In genomic region chr12:54374555-54375257, GRCh38 we compare ENCODE assay signal across 1 cellular context.
A peak's percentile ranks its signal among the peaks of the same experiment; 100 is the strongest.
TF ChIP-seq lines count a peak whose summit lies in the region.

No MANE protein-coding gene starts in this region.

TF ChIP-seq in K562, 482 proteins besides CTCF, POLR2A, EP300 and RAD21:
- TF ChIP-seq C11orf30 (IDR thresholded peaks at IDR 0.05; ENCODE audit: low read depth) (peak; percentile 65), TFE3 (CRISPR knock-in tag; IDR thresholded peaks at IDR 0.05) (no peak), PRDM10 (IDR thresholded peaks at IDR 0.05; ENCODE audit: partially characterized antibody) (peak; percentile 55), ZNF740 (CRISPR knock-in tag; IDR thresholded peaks at IDR 0.05) (no peak), ZNF740 (tag; IDR thresholded peaks at IDR 0.05) (no peak), POLR2AphosphoS5 (IDR thresholded peaks at IDR 0.05; ENCODE audit: control insufficient read depth, insufficient read depth, low read depth, low read length) (peak; percentile 29; the same call in 1 of the 2 replicates), CC2D1A (IDR thresholded peaks at IDR 0.05) (no peak), GATA2 (CRISPR knock-in tag; IDR thresholded peaks at IDR 0.05) (no peak), JUNB (CRISPR knock-in tag; conservative IDR thresholded peaks at IDR 0.05) (no peak), NCOR1 (IDR thresholded peaks at IDR 0.05) (no peak), PKNOX1 (IDR thresholded peaks at IDR 0.05) (peak; percentile 73), ZNF507 (tag; conservative IDR thresholded peaks at IDR 0.05) (no peak), ZNF316 (IDR thresholded peaks at IDR 0.05) (peak; percentile 71), POLR2G (IDR thresholded peaks at IDR 0.05; ENCODE audit: low read depth, low read length) (no peak), PHF21A (IDR thresholded peaks at IDR 0.05; ENCODE audit: borderline replicate concordance, low read depth) (no peak), MAFG (tag; conservative IDR thresholded peaks at IDR 0.05) (peak; percentile 37; the same call in 1 of the 2 replicates)
